ENCODE assay signal across 9 cellular contexts in genomic region chr12:112656141-112656540, GRCh38.
"Had no signal": no experiment of that assay in that cellular context is flagged by ENCODE, and none has a peak within 500 bp of the region (broad histone marks: within the 10 kb centered on the region; RNA-seq: fewer than 3 reads in every experiment).

No MANE protein-coding gene starts in this region.

- DNase-seq: GM23248, GOT3, H7, HFFc6, IMR-90, KBM-7 had no signal

- H3K4me1 ChIP-seq: HAP-1 had no signal

- H3K4me3 ChIP-seq: GM23248, HAP-1 had no signal

- H3K9ac ChIP-seq: GM23248 had no signal

- H3K36me3 ChIP-seq: HAP-1 had no signal

- H3K27ac ChIP-seq: GM23248, HL-60 had no signal

- H2AFZ ChIP-seq: GM23248 had no signal

- H3K9me3 ChIP-seq: HAP-1 had no signal

- ATAC-seq: HCT116 had no signal
